Comparison of ENCODE assay signal across 25 cellular contexts in genomic region chr12:18828483-18828882, GRCh38.
DNase-seq lines count a peak whose midpoint lies in the region; ATAC-seq and TF ChIP-seq lines count a peak whose summit lies in the region.
"Had no signal": no experiment of that assay in that cellular context is flagged by ENCODE, and none has a peak within 500 bp of the region (broad histone marks: within the 10 kb centered on the region; RNA-seq: fewer than 3 reads in every experiment).

No MANE protein-coding gene starts in this region.

- DNase-seq in endodermal cell: no peak
- no peak for DNase-seq in mucosa of descending colon
- DNase-seq in OCI-M2 (lab: John Stamatoyannopoulos, UW; ENCODE audit: unreplicated experiment): no peak
- DNase-seq in psoas muscle: no peak
- DNase-seq: 8988T; ACHN; BE2C; C1 segment of cervical spinal cord; CD4-positive, alpha-beta memory T cell; CD4-positive, CD25-positive, alpha-beta regulatory T cell; CD8-positive, alpha-beta memory T cell; COR-L47; DMS 273 treated with DMSO at 0.1 percent for 48 hours; DMS153; DMS53; DMS79; DND-41; EL; GDM1 had no signal

- no peak overlapping the region for H3K9ac ChIP-seq in endodermal cell (ENCODE audit: extremely low read depth, low read length, poor library complexity, severe bottlenecking)
- H3K9ac ChIP-seq: BLaER1 had no signal

- ATAC-seq in esophagus mucosa: peak; percentile 41
- ATAC-seq in mucosa of descending colon: peak; percentile 68
- ATAC-seq in HG02938 (IDR thresholded peaks at IDR 0.05; ENCODE audit: unreplicated experiment): no peak
- no peak for ATAC-seq in GM18868 (IDR thresholded peaks at IDR 0.05; ENCODE audit: unreplicated experiment)
- ATAC-seq in psoas muscle: no peak
- ATAC-seq: GM12878 had no signal

- no peak for TF ChIP-seq CTCF in endodermal cell (conservative IDR thresholded peaks at IDR 0.05)
- TF ChIP-seq CTCF in mucosa of descending colon (IDR thresholded peaks at IDR 0.05): no peak
- no peak for TF ChIP-seq CTCF in psoas muscle (IDR thresholded peaks at IDR 0.05)

- H3K36me3 Mint-ChIP-seq in endodermal cell (ENCODE audit: low read depth): peaks cover 3% of the 10 kb centered on the region
- H3K36me3 Mint-ChIP-seq: CD14-positive monocyte; CD4-positive, alpha-beta memory T cell; CD4-positive, CD25-positive, alpha-beta regulatory T cell had no signal

- H3K27me3 Mint-ChIP-seq in endodermal cell (ENCODE audit: insufficient read depth): no peaks in the 10 kb centered on the region
- H3K27me3 Mint-ChIP-seq: CD4-positive, CD25-positive, alpha-beta regulatory T cell had no signal

- no peak overlapping the region for H3K4me3 Mint-ChIP-seq in endodermal cell
- H3K4me3 Mint-ChIP-seq: CD14-positive monocyte; CD4-positive, alpha-beta memory T cell; CD4-positive, CD25-positive, alpha-beta regulatory T cell; CD8-positive, alpha-beta memory T cell had no signal

- H3K4me3 ChIP-seq in endodermal cell (ENCODE audit: low read length): peak overlapping the region; percentile 48
- H3K4me3 ChIP-seq in mucosa of descending colon: no peak overlapping the region
- no peak overlapping the region for H3K4me3 ChIP-seq in psoas muscle
- H3K4me3 ChIP-seq: BLaER1, GM12878 had no signal

- intact Hi-C loops in mucosa of descending colon (cut with DNase I, micrococcal nuclease): no loop called here
- intact Hi-C loops in psoas muscle (cut with DNase I): no loop called here

- no peak overlapping the region for H3K27ac Mint-ChIP-seq in endodermal cell
- H3K27ac Mint-ChIP-seq: CD14-positive monocyte; CD4-positive, CD25-positive, alpha-beta regulatory T cell; CD8-positive, alpha-beta memory T cell had no signal

- H3K9me3 ChIP-seq in endodermal cell (ENCODE audit: control insufficient read depth, low read length) (peaks cover 46% of the 10 kb centered on the region), mucosa of descending colon (peaks cover 3% of the 10 kb centered on the region), psoas muscle (peaks cover 9% of the 10 kb centered on the region)
- H3K9me3 ChIP-seq: BE2C had no signal

- H3K36me3 ChIP-seq in endodermal cell (ENCODE audit: control insufficient read depth, insufficient read depth, low read length): no peaks in the 10 kb centered on the region
- H3K36me3 ChIP-seq in mucosa of descending colon (ENCODE audit: low read depth): no peaks in the 10 kb centered on the region
- H3K36me3 ChIP-seq in psoas muscle (ENCODE audit: insufficient read depth in 1 of 2, low read depth in 1 of 2): no peaks in the 10 kb centered on the region
- H3K36me3 ChIP-seq: BE2C, BLaER1 had no signal

- H3K4me1 Mint-ChIP-seq in endodermal cell: peaks cover 11% of the 10 kb centered on the region
- H3K4me1 Mint-ChIP-seq: CD4-positive, alpha-beta memory T cell; CD4-positive, CD25-positive, alpha-beta regulatory T cell; CD8-positive, alpha-beta memory T cell had no signal

- peaks cover 38% of the 10 kb centered on the region for H3K9me3 Mint-ChIP-seq in endodermal cell

- no peak overlapping the region for H3K27ac ChIP-seq in endodermal cell (ENCODE audit: low read depth, low read length)
- H3K27ac ChIP-seq in psoas muscle: no peak overlapping the region
- H3K27ac ChIP-seq: BLaER1 had no signal

- H3K4me1 ChIP-seq in endodermal cell (ENCODE audit: control insufficient read depth, insufficient read depth, low read length) (no peaks in the 10 kb centered on the region), mucosa of descending colon (ENCODE audit: low read depth) (no peaks in the 10 kb centered on the region), psoas muscle (no peaks in the 10 kb centered on the region)
- H3K4me1 ChIP-seq: BE2C had no signal

- H3K27me3 ChIP-seq in endodermal cell (ENCODE audit: control insufficient read depth, insufficient read depth, low read length, poor library complexity, severe bottlenecking) (no peaks in the 10 kb centered on the region), psoas muscle (ENCODE audit: insufficient read depth in 3 of 3, low read length in 2 of 3) (no peaks in the 10 kb centered on the region)
- H3K27me3 ChIP-seq: BE2C, BLaER1 had no signal

Comparison
In these comparisons a context has a peak if more than half of its experiments do, and no peak if none do; other contexts are left out.
1. ATAC-seq: peak in esophagus mucosa (single experiment) and mucosa of descending colon (single experiment); none in HG02938 (single experiment), GM18868 (single experiment) and psoas muscle (0 of 4).